ENCODE assay signal across 10 cellular contexts in the genomic region with DNA sequence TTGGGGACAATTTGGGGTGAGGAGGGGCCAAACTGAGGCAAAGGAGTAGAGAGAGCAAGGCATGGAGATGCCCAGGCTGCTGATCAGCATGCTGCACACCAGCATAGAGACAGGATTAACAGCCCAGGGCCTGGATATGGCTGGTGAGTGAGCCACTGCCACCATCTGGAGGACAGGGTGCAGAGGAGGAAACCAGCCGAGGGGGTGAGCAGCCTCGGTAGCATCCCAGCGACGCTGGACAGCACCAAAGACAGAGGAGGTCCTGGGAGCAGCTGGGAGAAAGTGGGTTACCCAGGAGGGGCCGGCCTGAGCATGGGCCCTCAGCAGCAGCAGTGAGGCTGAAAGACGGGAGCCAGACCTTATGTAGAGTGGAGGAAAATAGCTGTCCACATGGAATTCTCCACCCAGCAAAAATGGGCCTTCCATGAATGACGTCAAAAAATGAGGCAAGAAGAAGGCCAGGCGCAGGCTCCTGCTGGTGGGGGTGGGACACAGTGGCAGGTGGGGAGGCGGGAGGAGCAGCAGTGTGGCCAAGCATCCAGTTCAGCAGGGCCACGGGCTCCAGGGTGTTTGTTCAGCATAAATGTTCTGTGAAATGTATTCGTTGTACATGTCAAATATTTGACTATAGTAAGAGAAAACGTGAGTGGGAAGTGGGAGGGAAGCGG. TPM values are rescaled to one million over a fixed set of nuclear protein-coding genes. Genes with fewer than 3 reads are reported as not detected.
DNase-seq lines count a peak whose midpoint lies in the region; ATAC-seq and TF ChIP-seq lines count a peak whose summit lies in the region.
"Had no signal": no experiment of that assay in that cellular context is flagged by ENCODE, and none has a peak within 500 bp of the region (broad histone marks: within the 10 kb centered on the region; RNA-seq: fewer than 3 reads in every experiment).

No MANE protein-coding gene starts in this region.

- H3K27me3 ChIP-seq in Panc1 (ENCODE audit: control insufficient read depth, insufficient read depth, low read length), result no peaks in the 10 kb centered on the region

- intact Hi-C loops in Panc1 (cut with micrococcal nuclease; ENCODE audit: unreplicated experiment), result loop anchor here (5.0 kb wide), 1 partner anchor 226 kb away; no protein-coding TSS in a partner anchor

- H3K4me3 ChIP-seq in Panc1 (ENCODE audit: low read depth in 2 of 2, low read length in 2 of 2), result no peak overlapping the region

- peaks cover 5% of the 10 kb centered on the region; the same call in 1 of the 2 replicates for H3K4me1 ChIP-seq in Panc1 (ENCODE audit: control insufficient read depth, insufficient read depth, low read length)

- POLR2A ChIA-PET in Panc1 (lab: Charles Lee), result no interaction called here

- H3K36me3 ChIP-seq in Panc1 (ENCODE audit: control insufficient read depth, insufficient read depth, low read length), result no peaks in the 10 kb centered on the region

- CTCF ChIA-PET in Panc1 (lab: Charles Lee), result interaction anchor here (0.6 to 0.9 kb wide), 2 partner anchors 8 to 233 kb away, joined by 3 read pairs; no protein-coding TSS in a partner anchor

- H3K27ac ChIP-seq in Panc1 (ENCODE audit: low read length), result no peak overlapping the region

- no peaks in the 10 kb centered on the region for H3K9me3 ChIP-seq in Panc1 (ENCODE audit: control insufficient read depth, insufficient read depth, low read depth, low read length)

- TF ChIP-seq CTCF in Panc1 (IDR thresholded peaks at IDR 0.05), result no peak

- in situ Hi-C loops in Panc1 (cut with HindIII; ENCODE audit: low pct_unique_long_range_greater_than_20kb, low sequenced_read_pairs), result no loop called here

- DNase-seq in AG08395 (ENCODE audit: low spot score) (peak; percentile 45), ELF-1 (ENCODE audit: low read depth, low spot score) (peak; percentile 79), Panc1 (ENCODE audit: low read depth, low spot score) (no peak), iPS-NIHi11 (ENCODE audit: low spot score) (peak; percentile 76), cortex of kidney (lab: John Stamatoyannopoulos, UW) (no peak), NCI-H526 treated with DMSO at 0.1 percent for 48 hours (lab: John Stamatoyannopoulos, UW) (no peak)
- DNase-seq in stimulated activated CD4-positive, alpha-beta T cell treated with anti-CD3 and anti-CD28 coated beads, Interleukin-4, amount 100 ng/mL, for 1 hour, result no peak
- no peak for DNase-seq in activated CD8-positive, alpha-beta memory T cell treated with anti-CD3 and anti-CD28 coated beads for 24 hours
- DNase-seq: effector CD4-positive, alpha-beta T cell; NCI-H2029 had no signal

- no TSS peak for BruUV-seq in Panc1 (replicated peaks; lab: Mats Ljungman, UMichigan)

- ATAC-seq in Panc1, result peak; percentile 86

RNA-seq across cellular contexts. Expression of gene RET, which starts 16.7 kb away (rescaled TPM):
- total RNA-seq in Panc1 (2021; ENCODE audit: unreplicated experiment), result 81.1 TPM
- 134 TPM for polyA plus RNA-seq in Panc1 (2012; ENCODE audit: insufficient read length)

RNA-seq across cellular contexts. Expression of gene CSGALNACT2, which starts 44.7 kb away (rescaled TPM):
- total RNA-seq in Panc1 (2021; ENCODE audit: unreplicated experiment), result 22.3 TPM
- 11.1 TPM for polyA plus RNA-seq in Panc1 (2012; ENCODE audit: insufficient read length)

Comparison
In these comparisons a context has a peak if more than half of its experiments do, and no peak if none do; other contexts are left out.
1. DNase-seq: peak in AG08395 (single experiment), ELF-1 (single experiment) and iPS-NIHi11 (single experiment); none in Panc1 (single experiment), cortex of kidney (single experiment), stimulated activated CD4-positive, alpha-beta T cell treated with anti-CD3 and anti-CD28 coated beads, Interleukin-4, amount 100 ng/mL, for 1 hour (single experiment), NCI-H526 treated with DMSO at 0.1 percent for 48 hours (single experiment) and activated CD8-positive, alpha-beta memory T cell treated with anti-CD3 and anti-CD28 coated beads for 24 hours (single experiment).